29 cellular contexts compared by ENCODE assay signal in genomic region chr21:45952974-45953373, GRCh38. TPM values are rescaled to one million over a fixed set of nuclear protein-coding genes. Genes with fewer than 3 reads are reported as not detected.
A peak's percentile ranks its signal among the peaks of the same experiment; 100 is the strongest.
DNase-seq lines count a peak whose midpoint lies in the region; ATAC-seq and TF ChIP-seq lines count a peak whose summit lies in the region.
"Had no signal": no experiment of that assay in that cellular context is flagged by ENCODE, and none has a peak within 500 bp of the region (broad histone marks: within the 10 kb centered on the region; RNA-seq: fewer than 3 reads in every experiment).

No MANE protein-coding gene starts in this region.

- no peak for TF ChIP-seq EP300 in transverse colon (IDR thresholded peaks at IDR 0.05; ENCODE audit: low read depth)

- no peak overlapping the region for H3K27ac Mint-ChIP-seq in immature natural killer cell
- H3K27ac Mint-ChIP-seq: effector memory CD8-positive, alpha-beta T cell; IgD-negative memory B cell; stimulated activated memory B cell treated with anti-CD40 and anti-IgM and Interleukin-4, amounts not matched to agents 10 μg/mL and 1 μg/mL and 100 μg/mL, for 72 hours; WTC11 had no signal

- H3K36me3 ChIP-seq in left ventricle myocardium inferior (no peaks in the 10 kb centered on the region), osteoblast (ENCODE audit: insufficient read depth, low read length) (no peaks in the 10 kb centered on the region), transverse colon (no peaks in the 10 kb centered on the region)
- H3K36me3 ChIP-seq: lower lobe of right lung, right lobe of liver had no signal

- H3K27ac ChIP-seq in coronary artery (peak overlapping the region; percentile 89 to 92), left ventricle myocardium inferior (replicated peaks) (peak overlapping the region; percentile 81), osteoblast (ENCODE audit: low read depth, low read length) (no peak overlapping the region), transverse colon (peak overlapping the region; percentile 61 to 80 (median 71))
- H3K27ac ChIP-seq: right lobe of liver had no signal

- peaks cover 1 to 5% (median 4%) of the 10 kb centered on the region in 3 donors for H3K27me3 Mint-ChIP-seq in immature natural killer cell (ENCODE audit: low read depth in 3 of 3)

- intact Hi-C loops in left ventricle myocardium inferior (cut with micrococcal nuclease) = no loop called here
- intact Hi-C loops in transverse colon (cut with DNase I; ENCODE audit: low total_unique reads) = no loop called here

- TF ChIP-seq POLR2A in transverse colon (IDR thresholded peaks at IDR 0.05) = no peak

- peaks cover 51% of the 10 kb centered on the region for H3K4me1 ChIP-seq in left ventricle myocardium inferior
- H3K4me1 ChIP-seq in osteoblast (ENCODE audit: insufficient read depth, low read length) = peaks cover 14% of the 10 kb centered on the region
- H3K4me1 ChIP-seq in transverse colon = peaks cover 7 to 18% (median 10%) of the 10 kb centered on the region in 4 donors
- H3K4me1 ChIP-seq: right lobe of liver had no signal

- in situ Hi-C loops in transverse colon (cut with MboI; ENCODE audit: low pct_ligation_motif_present in 1 of 4, low pct_unique_long_range_greater_than_20kb in 1 of 4, low sequenced_read_pairs in 3 of 4) = loop anchor here in 1 of 4 donors (25.0 kb wide), 1 partner anchor 159 kb away; no protein-coding TSS in a partner anchor

- no peaks in the 10 kb centered on the region for H4K20me1 ChIP-seq in osteoblast (ENCODE audit: insufficient read depth, low read length)

- H3K4me3 ChIP-seq in coronary artery (no peak overlapping the region), left ventricle myocardium inferior (no peak overlapping the region), osteoblast (ENCODE audit: insufficient read depth, low read length) (no peak overlapping the region), transverse colon (no peak overlapping the region)
- H3K4me3 ChIP-seq: lower lobe of right lung, right lobe of liver had no signal

- TF ChIP-seq CTCF in coronary artery (IDR thresholded peaks at IDR 0.05) = no peak
- TF ChIP-seq CTCF in left ventricle myocardium inferior (IDR thresholded peaks at IDR 0.05; ENCODE audit: borderline replicate concordance) = no peak
- TF ChIP-seq CTCF in osteoblast (IDR thresholded peaks at IDR 0.05; ENCODE audit: extremely low read depth, low read depth, low read length) = no peak
- no peak for TF ChIP-seq CTCF in transverse colon (IDR thresholded peaks at IDR 0.05)

- H3K4me1 Mint-ChIP-seq in immature natural killer cell = no peaks in the 10 kb centered on the region
- H3K4me1 Mint-ChIP-seq: IgD-negative memory B cell; stimulated activated memory B cell treated with anti-CD40 and anti-IgM and Interleukin-4, amounts not matched to agents 10 μg/mL and 1 μg/mL and 100 μg/mL, for 72 hours had no signal

- no peak for ATAC-seq in stimulated activated naive CD8-positive, alpha-beta T cell treated with anti-CD3 and anti-CD28 coated beads, Interleukin-15, Interleukin-2, amounts not matched to agents 100 U/mL and 50 U/mL, for 24 hours
- ATAC-seq: activated T-cell treated with anti-CD3 and anti-CD28 coated beads, Interleukin-2, amount 50 U/mL, for 72 hours; effector memory CD8-positive, alpha-beta T cell; lower lobe of right lung; PC-3; right lobe of liver; stimulated activated memory B cell treated with anti-CD40 and anti-IgM and Interleukin-4, amounts not matched to agents 10 μg/mL and 1 μg/mL and 100 μg/mL, for 72 hours; WTC11 had no signal

- no peak overlapping the region for H3K4me3 Mint-ChIP-seq in immature natural killer cell
- H3K4me3 Mint-ChIP-seq: activated T-cell treated with anti-CD3 and anti-CD28 coated beads, Interleukin-2, amount 50 U/mL, for 72 hours; effector memory CD8-positive, alpha-beta T cell; IgD-negative memory B cell; neural crest cell; stimulated activated memory B cell treated with anti-CD40 and anti-IgM and Interleukin-4, amounts not matched to agents 10 μg/mL and 1 μg/mL and 100 μg/mL, for 72 hours; WTC11 had no signal

- no peaks in the 10 kb centered on the region for H3K36me3 Mint-ChIP-seq in immature natural killer cell
- H3K36me3 Mint-ChIP-seq: stimulated activated memory B cell treated with anti-CD40 and anti-IgM and Interleukin-4, amounts not matched to agents 10 μg/mL and 1 μg/mL and 100 μg/mL, for 72 hours had no signal

- H3K9me3 Mint-ChIP-seq in immature natural killer cell = peaks cover 0 to 5% (median 0%) of the 10 kb centered on the region in 6 donors
- H3K9me3 Mint-ChIP-seq: activated T-cell treated with anti-CD3 and anti-CD28 coated beads, Interleukin-2, amount 50 U/mL, for 72 hours; effector memory CD8-positive, alpha-beta T cell; stimulated activated memory B cell treated with anti-CD40 and anti-IgM and Interleukin-4, amounts not matched to agents 10 μg/mL and 1 μg/mL and 100 μg/mL, for 72 hours had no signal

- no peak overlapping the region for H3K4me2 ChIP-seq in osteoblast (ENCODE audit: insufficient read depth, low read length)
- H3K4me2 ChIP-seq: SK-N-SH had no signal

- H2AFZ ChIP-seq in osteoblast (ENCODE audit: low read length) = peak overlapping the region; percentile 15

- H3K9me3 ChIP-seq in left ventricle myocardium inferior (replicated peaks) (no peaks in the 10 kb centered on the region), osteoblast (ENCODE audit: low read depth, low read length) (no peaks in the 10 kb centered on the region), transverse colon (no peaks in the 10 kb centered on the region)
- H3K9me3 ChIP-seq: lower lobe of right lung, right lobe of liver, SK-N-SH had no signal

- no peaks in the 10 kb centered on the region for H3K79me2 ChIP-seq in osteoblast (ENCODE audit: insufficient read depth, low read length)

- H3K27me3 ChIP-seq in left ventricle myocardium inferior (ENCODE audit: low read depth) (peaks cover 14% of the 10 kb centered on the region), osteoblast (ENCODE audit: insufficient read depth, low read length) (peaks cover 12% of the 10 kb centered on the region), transverse colon (no peaks in the 10 kb centered on the region)
- H3K27me3 ChIP-seq: right lobe of liver had no signal

- 70 to 79% methylated on average over 10 to 11 of the region's 11 CpGs for WGBS in transverse colon (ENCODE audit: low coverage in 1 of 2), 2 donors

- DNase-seq in coronary artery (ENCODE audit: low spot score) (no peak), left ventricle myocardium inferior (no peak), osteoblast (ENCODE audit: insufficient read length, low spot score, missing footprints) (no peak), transverse colon (no peak), immature natural killer cell (no peak), activated gamma-delta T cell treated with Interleukin-2 at 50 U/mL for 16 hours (no peak)
- no peak for DNase-seq in stimulated activated naive CD8-positive, alpha-beta T cell treated with anti-CD3 and anti-CD28 coated beads, Interleukin-15, Interleukin-2, amounts not matched to agents 100 U/mL and 50 U/mL, for 24 hours
- DNase-seq: activated naive CD4-positive, alpha-beta T cell treated with Interleukin-2 at 50 U/mL for 16 hours; activated T-cell treated with anti-CD3 and anti-CD28 coated beads, Interleukin-2, amount 50 U/mL, for 72 hours; amygdala; caudate nucleus; cortex of kidney; effector memory CD8-positive, alpha-beta T cell; GOT3; head of caudate nucleus; kidney; lower lobe of right lung; MV-4-11; NCI-H1436 treated with DMSO at 0.1 percent for 48 hours; NCI-H2081 treated with DMSO at 0.1 percent for 48 hours; NCI-H2227 treated with DMSO at 0.1 percent for 48 hours; NK-92 treated with Interleukin-12 subunit alpha and Interleukin-12 subunit beta, amount 100 ng/mL, for 24 hours; PC-3; right lobe of liver; SK-N-SH had no signal

RNA-seq across cellular contexts. Expression of gene COL6A1, which starts 28.6 kb away (rescaled TPM):
- 154 TPM for total RNA-seq in left ventricle myocardium inferior
- 1,531 and 1,612 TPM in 2 replicates for total RNA-seq in osteoblast
- total RNA-seq in transverse colon = 100 to 1,000 TPM; 166 to 580 (median 346) TPM
- polyA plus RNA-seq in immature natural killer cell = under 1 TPM in 2 of 3 donors, not detected in 1; 0.17 to 0.18 TPM
- polyA plus RNA-seq: IgD-negative memory B cell had no signal
